Comparison of ENCODE assay signal across 24 cellular contexts in genomic region chr18:49175071-49175470, GRCh38.
DNase-seq lines count a peak whose midpoint lies in the region; ATAC-seq, FAIRE-seq and TF ChIP-seq lines count a peak whose summit lies in the region.
"Had no signal": no experiment of that assay in that cellular context is flagged by ENCODE, and none has a peak within 500 bp of the region (broad histone marks: within the 10 kb centered on the region; RNA-seq: fewer than 3 reads in every experiment).

No MANE protein-coding gene starts in this region.

- H3K18ac ChIP-seq in trophoblast cell (ENCODE audit: low read length) = no peak overlapping the region

- H3K14ac ChIP-seq in trophoblast cell (ENCODE audit: low read length) = no peak overlapping the region

- H3K27me3 ChIP-seq in foreskin keratinocyte (no peaks in the 10 kb centered on the region), uterus (no peaks in the 10 kb centered on the region), breast epithelium (no peaks in the 10 kb centered on the region), trophoblast cell (ENCODE audit: insufficient read depth, low read length) (no peaks in the 10 kb centered on the region)
- H3K27me3 ChIP-seq: SJSA1 had no signal

- no CpG with 5 or more reads among the region's 6 CpGs for WGBS in trophoblast cell (ENCODE audit: extremely low coverage, insufficient coverage, insufficient read length)

- no peak for DNase-seq in D721Med (ENCODE audit: insufficient read length, low spot score)
- DNase-seq in OCI-M1 (lab: John Stamatoyannopoulos, UW) = peak; percentile 20
- DNase-seq in foreskin keratinocyte = no peak
- no peak for DNase-seq in uterus
- no peak for DNase-seq in HuH-7.5 (ENCODE audit: low spot score)
- DNase-seq in breast epithelium (ENCODE audit: low spot score in 2 of 2) = no peak
- DNase-seq in NCI-H345 (lab: John Stamatoyannopoulos, UW) = no peak
- no peak for DNase-seq in trophoblast cell
- DNase-seq: Calu3; CD8-positive, alpha-beta memory T cell; Kasumi-1; MV-4-11; NCI-H1105; NCI-H1436 treated with DMSO at 0.1 percent for 48 hours; NCI-H187 treated with DMSO at 0.1 percent for 48 hours; NCI-H446 treated with DMSO at 0.1 percent for 48 hours; NCI-H82; Right ventricle myocardium superior; RPMI8226 had no signal

- no peak overlapping the region for H2BK12ac ChIP-seq in trophoblast cell (ENCODE audit: low read length)

- no peaks in the 10 kb centered on the region for H3K79me1 ChIP-seq in trophoblast cell (ENCODE audit: low read length)

- no peaks in the 10 kb centered on the region for H3K79me2 ChIP-seq in trophoblast cell (ENCODE audit: control insufficient read depth, insufficient read depth, low read length, poor library complexity)

- no peak overlapping the region for H2BK120ac ChIP-seq in trophoblast cell (ENCODE audit: insufficient read depth, low read length, poor library complexity)

- no peak overlapping the region for H3K23ac ChIP-seq in trophoblast cell (ENCODE audit: low read length)

- no peak overlapping the region for H2BK5ac ChIP-seq in trophoblast cell (ENCODE audit: low read depth, low read length, poor library complexity)

- FAIRE-seq in D721Med (lab: Jason Lieb, UNC) = peak; percentile 87
- FAIRE-seq: A204.1, GM18507, K562 had no signal

- no peak overlapping the region for H4K12ac ChIP-seq in trophoblast cell (ENCODE audit: low read depth, low read length)

- no peak overlapping the region for H3K4ac ChIP-seq in trophoblast cell (ENCODE audit: low read depth, low read length)

- H4K91ac ChIP-seq in trophoblast cell (ENCODE audit: low read depth, low read length) = no peak overlapping the region

- H3K9me3 ChIP-seq in uterus = no peaks in the 10 kb centered on the region
- no peaks in the 10 kb centered on the region for H3K9me3 ChIP-seq in breast epithelium
- no peaks in the 10 kb centered on the region for H3K9me3 ChIP-seq in trophoblast cell (ENCODE audit: insufficient read depth, low read depth, low read length)
- H3K9me3 ChIP-seq: HAP-1, SJSA1 had no signal

- H3K9ac ChIP-seq in trophoblast cell (ENCODE audit: low read length) = no peak overlapping the region

- intact Hi-C loops in uterus (cut with DNase I; ENCODE audit: low total_unique reads) (no loop called here), breast epithelium (cut with DNase I; ENCODE audit: low total_unique reads) (no loop called here)

- H3K4me2 ChIP-seq in trophoblast cell (ENCODE audit: low read length) = no peak overlapping the region

- peaks cover 9% of the 10 kb centered on the region for H3K4me1 ChIP-seq in foreskin keratinocyte
- no peaks in the 10 kb centered on the region for H3K4me1 ChIP-seq in uterus
- H3K4me1 ChIP-seq in breast epithelium = no peaks in the 10 kb centered on the region
- H3K4me1 ChIP-seq in trophoblast cell (ENCODE audit: control insufficient read depth in 1 of 2, insufficient read depth in 2 of 2, low read length in 2 of 2) = no peaks in the 10 kb centered on the region

- no peak for TF ChIP-seq POLR2A in uterus (IDR thresholded peaks at IDR 0.05)
- TF ChIP-seq POLR2A in breast epithelium (IDR thresholded peaks at IDR 0.05) = no peak

- TF ChIP-seq CTCF in D721Med (IDR thresholded peaks at IDR 0.05; ENCODE audit: insufficient read depth, missing control alignments) (no peak), foreskin keratinocyte (conservative IDR thresholded peaks at IDR 0.05) (no peak), uterus (IDR thresholded peaks at IDR 0.05) (no peak), breast epithelium (IDR thresholded peaks at IDR 0.05) (no peak)

- no peak overlapping the region for H2AK5ac ChIP-seq in trophoblast cell (ENCODE audit: low read length)

- H4K8ac ChIP-seq in trophoblast cell (ENCODE audit: low read depth, low read length) = no peak overlapping the region

- ATAC-seq in foreskin keratinocyte = no peak
- ATAC-seq: K562 had no signal

- H3K36me3 ChIP-seq in uterus = no peaks in the 10 kb centered on the region
- H3K36me3 ChIP-seq in breast epithelium = no peaks in the 10 kb centered on the region
- H3K36me3 ChIP-seq in trophoblast cell (ENCODE audit: control insufficient read depth in 1 of 2, insufficient read depth in 2 of 2, low read length in 2 of 2) = no peaks in the 10 kb centered on the region
- H3K36me3 ChIP-seq: HAP-1, SJSA1 had no signal

- H2AFZ ChIP-seq in trophoblast cell (ENCODE audit: insufficient read depth, low read length, poor library complexity) = no peak overlapping the region

- H3K27ac ChIP-seq in foreskin keratinocyte = peak overlapping the region; percentile 12
- H3K27ac ChIP-seq in uterus = peak overlapping the region; percentile 26 to 43
- no peak overlapping the region for H3K27ac ChIP-seq in breast epithelium
- H3K27ac ChIP-seq in trophoblast cell (ENCODE audit: low read depth, low read length) = no peak overlapping the region
- H3K27ac ChIP-seq: SJSA1 had no signal

- H3K4me3 ChIP-seq in uterus (no peak overlapping the region), breast epithelium (no peak overlapping the region), trophoblast cell (ENCODE audit: low read depth, low read length) (no peak overlapping the region)
- H3K4me3 ChIP-seq: HAP-1, K562, SJSA1 had no signal

Comparison
In these comparisons a context has a peak if more than half of its experiments do, and no peak if none do; other contexts are left out.
1. H3K27ac ChIP-seq: peak in foreskin keratinocyte (single experiment) and uterus (2 of 2); none in breast epithelium (0 of 2) and trophoblast cell (single experiment).